Comparison of ENCODE assay signal across 14 cellular contexts in genomic region chr1:39990428-39990827, GRCh38. TPM values are rescaled to one million over a fixed set of nuclear protein-coding genes. Genes with fewer than 3 reads are reported as not detected.
A peak's percentile ranks its signal among the peaks of the same experiment; 100 is the strongest.
DNase-seq lines count a peak whose midpoint lies in the region; ATAC-seq and TF ChIP-seq lines count a peak whose summit lies in the region.
"Had no signal": no experiment of that assay in that cellular context is flagged by ENCODE, and none has a peak within 500 bp of the region (broad histone marks: within the 10 kb centered on the region; RNA-seq: fewer than 3 reads in every experiment).

No MANE protein-coding gene starts in this region.

- POLR2A ChIA-PET in activated CD8-positive, alpha-beta T cell treated with anti-CD3 and anti-CD28 coated beads for 36 hours (lab: Charles Lee), result no interaction called here

- H4K20me1 ChIP-seq in Karpas-422 (ENCODE audit: insufficient read depth, low read depth, low read length), result no peaks in the 10 kb centered on the region

- no peak overlapping the region for H3K9ac ChIP-seq in Karpas-422 (ENCODE audit: low read length)

- H3K9me3 Mint-ChIP-seq in activated CD8-positive, alpha-beta T cell treated with anti-CD3 and anti-CD28 coated beads for 36 hours, result no peaks in the 10 kb centered on the region
- H3K9me3 Mint-ChIP-seq: CD8-positive, alpha-beta memory T cell; GM23338 had no signal

- H3K4me1 Mint-ChIP-seq in activated CD8-positive, alpha-beta T cell treated with anti-CD3 and anti-CD28 coated beads for 36 hours (ENCODE audit: low read depth), result peaks cover 4% of the 10 kb centered on the region

- H3K36me3 Mint-ChIP-seq in activated CD8-positive, alpha-beta T cell treated with anti-CD3 and anti-CD28 coated beads for 36 hours (ENCODE audit: low read depth), result no peaks in the 10 kb centered on the region
- H3K36me3 Mint-ChIP-seq: CD8-positive, alpha-beta memory T cell had no signal

- CTCF ChIA-PET in activated CD8-positive, alpha-beta T cell treated with anti-CD3 and anti-CD28 coated beads for 36 hours (lab: Charles Lee), result no interaction called here

- H3K4me1 ChIP-seq in Karpas-422 (ENCODE audit: low read length) (no peaks in the 10 kb centered on the region), upper lobe of right lung (no peaks in the 10 kb centered on the region)

- TF ChIP-seq CTCF in epithelial cell of esophagus (IDR thresholded peaks at IDR 0.05; ENCODE audit: insufficient read depth, low read depth, low read length, missing control alignments) (no peak), upper lobe of right lung (IDR thresholded peaks at IDR 0.05) (no peak)
- TF ChIP-seq CTCF in activated CD8-positive, alpha-beta T cell treated with anti-CD3 and anti-CD28 coated beads for 36 hours (IDR thresholded peaks at IDR 0.05), result no peak

- H2AFZ ChIP-seq in Karpas-422 (ENCODE audit: low read length), result no peak overlapping the region
- H2AFZ ChIP-seq: GM23338 had no signal

- H3K9me2 ChIP-seq in Karpas-422 (replicated peaks; ENCODE audit: insufficient read depth, low read length), result no peaks in the 10 kb centered on the region

- H3K4me3 ChIP-seq in Karpas-422 (ENCODE audit: low read length) (no peak overlapping the region), epithelial cell of esophagus (ENCODE audit: low read length) (no peak overlapping the region), upper lobe of right lung (no peak overlapping the region)
- H3K4me3 ChIP-seq: GM23338 had no signal

- DNase-seq in Karpas-422, result peak; percentile 12
- DNase-seq in RPMI8226, result peak; percentile 73
- peak; percentile 83 for DNase-seq in epithelial cell of esophagus (ENCODE audit: low read depth)
- DNase-seq in upper lobe of right lung, result no peak
- DNase-seq in GDM1 (lab: John Stamatoyannopoulos, UW), result no peak
- no peak for DNase-seq in activated CD8-positive, alpha-beta T cell treated with anti-CD3 and anti-CD28 coated beads for 36 hours
- DNase-seq: CD8-positive, alpha-beta memory T cell; DND-41; NCI-H1436 treated with DMSO at 0.1 percent for 48 hours; NCI-H2081; NCI-H526; SHP77 had no signal

- ATAC-seq in upper lobe of right lung (peak; percentile 15), HG03469 (IDR thresholded peaks at IDR 0.05; ENCODE audit: unreplicated experiment) (no peak)
- no peak for ATAC-seq in activated CD8-positive, alpha-beta T cell treated with anti-CD3 and anti-CD28 coated beads for 36 hours
- ATAC-seq: GM23338 had no signal

- H3K36me3 ChIP-seq in Karpas-422 (ENCODE audit: insufficient read depth, low read length) (no peaks in the 10 kb centered on the region), upper lobe of right lung (no peaks in the 10 kb centered on the region)

- H3K27ac ChIP-seq in Karpas-422 (ENCODE audit: low read length) (no peak overlapping the region), upper lobe of right lung (no peak overlapping the region)

- H3K4me3 Mint-ChIP-seq in activated CD8-positive, alpha-beta T cell treated with anti-CD3 and anti-CD28 coated beads for 36 hours, result no peak overlapping the region
- H3K4me3 Mint-ChIP-seq: CD8-positive, alpha-beta memory T cell; GM23338 had no signal

- intact Hi-C loops in upper lobe of right lung (cut with DNase I), result no loop called here
- intact Hi-C loops in activated CD8-positive, alpha-beta T cell treated with anti-CD3 and anti-CD28 coated beads for 36 hours (cut with micrococcal nuclease), result no loop called here

- H3K27ac Mint-ChIP-seq in activated CD8-positive, alpha-beta T cell treated with anti-CD3 and anti-CD28 coated beads for 36 hours, result no peak overlapping the region
- H3K27ac Mint-ChIP-seq: CD8-positive, alpha-beta memory T cell; GM23338 had no signal

- H3K27me3 Mint-ChIP-seq in activated CD8-positive, alpha-beta T cell treated with anti-CD3 and anti-CD28 coated beads for 36 hours, result no peaks in the 10 kb centered on the region
- H3K27me3 Mint-ChIP-seq: CD8-positive, alpha-beta memory T cell had no signal

- no peak overlapping the region for H3K4me2 ChIP-seq in Karpas-422 (ENCODE audit: low read depth, low read length, poor library complexity, severe bottlenecking)
- H3K4me2 ChIP-seq: GM23338 had no signal

- H3K9me3 ChIP-seq in Karpas-422 (ENCODE audit: low read length) (no peaks in the 10 kb centered on the region), upper lobe of right lung (no peaks in the 10 kb centered on the region)

- H3K79me2 ChIP-seq in Karpas-422 (ENCODE audit: low read length), result no peaks in the 10 kb centered on the region

- H3K27me3 ChIP-seq in Karpas-422 (ENCODE audit: low read length), result no peaks in the 10 kb centered on the region
- H3K27me3 ChIP-seq in upper lobe of right lung, result no peaks in the 10 kb centered on the region

RNA-seq across cellular contexts. Expression of gene MFSD2A, which starts 35.5 kb away (rescaled TPM):
- 11.6 and 20.8 TPM in 2 replicates for total RNA-seq in Karpas-422 (2014; rRNA removed; shearing (Covaris generic); ENCODE audit: low replicate concordance)
- 225 TPM for total RNA-seq in upper lobe of right lung
- total RNA-seq in activated CD8-positive, alpha-beta T cell treated with anti-CD3 and anti-CD28 coated beads for 36 hours, result 10 to 100 TPM; 15.0 to 19.3 TPM

RNA-seq across cellular contexts. Expression of gene CAP1, which starts 50.1 kb away (rescaled TPM):
- total RNA-seq in Karpas-422 (2014; rRNA removed; shearing (Covaris generic); ENCODE audit: low replicate concordance), result 217 and 229 TPM in 2 replicates
- total RNA-seq in upper lobe of right lung, result 373 TPM
- total RNA-seq in activated CD8-positive, alpha-beta T cell treated with anti-CD3 and anti-CD28 coated beads for 36 hours, result 100 to 1,000 TPM; 511 to 512 TPM

Comparison
In these comparisons a context has a peak if more than half of its experiments do, and no peak if none do; other contexts are left out.
1. DNase-seq: peak in Karpas-422 (single experiment), RPMI8226 (single experiment) and epithelial cell of esophagus (single experiment); none in upper lobe of right lung (single experiment), GDM1 (single experiment) and activated CD8-positive, alpha-beta T cell treated with anti-CD3 and anti-CD28 coated beads for 36 hours (single experiment).
2. RNA of gene MFSD2A, which starts 35.5 kb away (total RNA-seq): 225 TPM in upper lobe of right lung (single experiment); 11.6 to 20.8 TPM in Karpas-422 and 15.0 to 19.3 TPM in activated CD8-positive, alpha-beta T cell treated with anti-CD3 and anti-CD28 coated beads for 36 hours; every median in the first group is over 10 times any median in the second.